ENCODE assay signal across 8 cellular contexts in genomic region chr14:75454963-75455546, GRCh38. TPM values are rescaled to one million over a fixed set of nuclear protein-coding genes. Genes with fewer than 3 reads are reported as not detected.
DNase-seq lines count a peak whose midpoint lies in the region; ATAC-seq lines count a peak whose summit lies in the region.

No MANE protein-coding gene starts in this region.

- H3K36me3 Mint-ChIP-seq in effector memory CD8-positive, alpha-beta T cell (ENCODE audit: insufficient read depth), result no peaks in the 10 kb centered on the region

- H3K4me1 Mint-ChIP-seq in effector memory CD8-positive, alpha-beta T cell (ENCODE audit: low read depth in 2 of 2), result peaks cover 0 to 9% of the 10 kb centered on the region in 2 donors

- H3K27me3 Mint-ChIP-seq in effector memory CD8-positive, alpha-beta T cell, result peaks cover 12 to 16% of the 10 kb centered on the region in 2 donors

- peaks cover 45% of the 10 kb centered on the region for H3K4me1 ChIP-seq in SJSA1 (replicated peaks)

- H3K4me3 ChIP-seq in SJSA1, result no peak overlapping the region

- peak; percentile 56 for DNase-seq in G401 (ENCODE audit: low spot score)
- peak; percentile 77 to 92 for DNase-seq in SJSA1 (ENCODE audit: low read depth in 1 of 2, low spot score in 2 of 2)
- peak; percentile 79 for DNase-seq in Right ventricle myocardium superior
- DNase-seq in sciatic nerve (ENCODE audit: low spot score), result peak; percentile 83
- DNase-seq in effector memory CD8-positive, alpha-beta T cell, result no peak

- H3K27me3 ChIP-seq in SJSA1 (replicated peaks), result no peaks in the 10 kb centered on the region

- H3K27ac Mint-ChIP-seq in effector memory CD8-positive, alpha-beta T cell, result no peak overlapping the region

- H3K36me3 ChIP-seq in SJSA1, result peaks cover 49% of the 10 kb centered on the region

- ATAC-seq in Right ventricle myocardium superior (ENCODE audit: poor library complexity) (peak; percentile 26), sciatic nerve (peak; percentile 45), HG02798 (IDR thresholded peaks at IDR 0.05; ENCODE audit: poor library complexity, unreplicated experiment) (no peak), GM21381 (IDR thresholded peaks at IDR 0.05; ENCODE audit: unreplicated experiment) (no peak), HG03520 (IDR thresholded peaks at IDR 0.05; ENCODE audit: unreplicated experiment) (no peak)
- ATAC-seq in effector memory CD8-positive, alpha-beta T cell (replicated peaks), result no peak

- no peak overlapping the region for H3K4me3 Mint-ChIP-seq in effector memory CD8-positive, alpha-beta T cell

- H3K27ac ChIP-seq in SJSA1, result no peak overlapping the region

- no peaks in the 10 kb centered on the region for H3K9me3 Mint-ChIP-seq in effector memory CD8-positive, alpha-beta T cell

- no peaks in the 10 kb centered on the region for H3K9me3 ChIP-seq in SJSA1 (replicated peaks)

- intact Hi-C loops in Right ventricle myocardium superior (cut with DNase I), result no loop called here
- intact Hi-C loops in sciatic nerve (cut with DNase I), result no loop called here

- in situ Hi-C loops in G401 (cut with HindIII; ENCODE audit: low sequenced_read_pairs), result no loop called here

RNA-seq across cellular contexts. Expression of gene JDP2, which starts 27.2 kb away (rescaled TPM):
- total RNA-seq in G401 (2014; rRNA removed; shearing (Covaris generic)), result 37.4 and 40.7 TPM in 2 replicates
- 73.9 and 98.3 TPM in 2 replicates for total RNA-seq in SJSA1 (2014; rRNA removed; shearing (Covaris generic))
- total RNA-seq in Right ventricle myocardium superior (22.1 TPM), sciatic nerve (59.7 TPM)

Comparison
In these comparisons a context has a peak if more than half of its experiments do, and no peak if none do; other contexts are left out.
1. DNase-seq: peak in G401 (single experiment), SJSA1 (2 of 2), Right ventricle myocardium superior (single experiment) and sciatic nerve (single experiment); none in effector memory CD8-positive, alpha-beta T cell (0 of 3).
2. ATAC-seq: peak in Right ventricle myocardium superior (single experiment) and sciatic nerve (single experiment); none in HG02798 (single experiment), GM21381 (single experiment), HG03520 (single experiment) and effector memory CD8-positive, alpha-beta T cell (single experiment).